Comparison of ENCODE assay signal across 2 cellular contexts in the genomic region with DNA sequence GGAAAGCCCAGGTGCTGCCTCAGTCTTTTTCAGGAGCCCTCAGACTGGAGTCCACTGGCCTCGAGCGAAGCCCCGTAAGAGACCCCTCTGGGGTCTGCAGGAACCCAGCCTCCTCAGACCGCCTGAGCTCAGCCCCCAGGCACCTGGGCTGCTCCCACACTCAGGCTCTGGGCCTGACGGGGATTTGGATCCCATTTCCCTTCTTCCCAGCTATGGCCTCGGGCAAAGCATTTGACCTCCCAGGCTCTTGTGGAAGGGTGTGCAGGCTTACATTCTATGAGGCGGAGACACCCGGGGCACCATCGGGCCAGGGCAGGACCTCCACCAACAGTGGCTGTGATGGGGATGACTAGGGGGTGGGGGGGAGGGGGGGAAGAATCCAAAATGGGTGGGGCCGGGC.
TF ChIP-seq lines count a peak whose summit lies in the region.

No MANE protein-coding gene starts in this region.

TF ChIP-seq in liver, 16 proteins besides CTCF, POLR2A, EP300 and RAD21:
- TF ChIP-seq FOXA2 (IDR thresholded peaks at IDR 0.05) = no peak
- TF ChIP-seq, protein P1, sequence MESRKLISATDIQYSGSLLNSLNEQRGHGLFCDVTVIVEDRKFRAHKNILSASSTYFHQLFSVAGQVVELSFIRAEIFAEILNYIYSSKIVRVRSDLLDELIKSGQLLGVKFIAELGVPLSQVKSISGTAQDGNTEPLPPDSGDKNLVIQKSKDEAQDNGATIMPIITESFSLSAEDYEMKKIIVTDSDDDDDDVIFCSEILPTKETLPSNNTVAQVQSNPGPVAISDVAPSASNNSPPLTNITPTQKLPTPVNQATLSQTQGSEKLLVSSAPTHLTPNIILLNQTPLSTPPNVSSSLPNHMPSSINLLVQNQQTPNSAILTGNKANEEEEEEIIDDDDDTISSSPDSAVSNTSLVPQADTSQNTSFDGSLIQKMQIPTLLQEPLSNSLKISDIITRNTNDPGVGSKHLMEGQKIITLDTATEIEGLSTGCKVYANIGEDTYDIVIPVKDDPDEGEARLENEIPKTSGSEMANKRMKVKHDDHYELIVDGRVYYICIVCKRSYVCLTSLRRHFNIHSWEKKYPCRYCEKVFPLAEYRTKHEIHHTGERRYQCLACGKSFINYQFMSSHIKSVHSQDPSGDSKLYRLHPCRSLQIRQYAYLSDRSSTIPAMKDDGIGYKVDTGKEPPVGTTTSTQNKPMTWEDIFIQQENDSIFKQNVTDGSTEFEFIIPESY (IDR thresholded peaks at IDR 0.05) = no peak
- no peak for TF ChIP-seq YY1 (IDR thresholded peaks at IDR 0.05)
- no peak for TF ChIP-seq JUND (IDR thresholded peaks at IDR 0.05)
- no peak for TF ChIP-seq HNF4G (IDR thresholded peaks at IDR 0.05)
- TF ChIP-seq SP1 (IDR thresholded peaks at IDR 0.05) = no peak
- no peak for TF ChIP-seq GABPA (IDR thresholded peaks at IDR 0.05 in 1 of 2, conservative IDR thresholded peaks at IDR 0.05 in 1 of 2)
- no peak for TF ChIP-seq EGR1 (IDR thresholded peaks at IDR 0.05; ENCODE audit: low read depth in 2 of 2)
- TF ChIP-seq TAF1 (conservative IDR thresholded peaks at IDR 0.05) = no peak
- TF ChIP-seq NR2F2 (IDR thresholded peaks at IDR 0.05) = no peak
- TF ChIP-seq RXRA (IDR thresholded peaks at IDR 0.05) = no peak
- no peak for TF ChIP-seq MAX (IDR thresholded peaks at IDR 0.05)
- no peak for TF ChIP-seq FOXA1 (IDR thresholded peaks at IDR 0.05)
- TF ChIP-seq, protein P2, sequence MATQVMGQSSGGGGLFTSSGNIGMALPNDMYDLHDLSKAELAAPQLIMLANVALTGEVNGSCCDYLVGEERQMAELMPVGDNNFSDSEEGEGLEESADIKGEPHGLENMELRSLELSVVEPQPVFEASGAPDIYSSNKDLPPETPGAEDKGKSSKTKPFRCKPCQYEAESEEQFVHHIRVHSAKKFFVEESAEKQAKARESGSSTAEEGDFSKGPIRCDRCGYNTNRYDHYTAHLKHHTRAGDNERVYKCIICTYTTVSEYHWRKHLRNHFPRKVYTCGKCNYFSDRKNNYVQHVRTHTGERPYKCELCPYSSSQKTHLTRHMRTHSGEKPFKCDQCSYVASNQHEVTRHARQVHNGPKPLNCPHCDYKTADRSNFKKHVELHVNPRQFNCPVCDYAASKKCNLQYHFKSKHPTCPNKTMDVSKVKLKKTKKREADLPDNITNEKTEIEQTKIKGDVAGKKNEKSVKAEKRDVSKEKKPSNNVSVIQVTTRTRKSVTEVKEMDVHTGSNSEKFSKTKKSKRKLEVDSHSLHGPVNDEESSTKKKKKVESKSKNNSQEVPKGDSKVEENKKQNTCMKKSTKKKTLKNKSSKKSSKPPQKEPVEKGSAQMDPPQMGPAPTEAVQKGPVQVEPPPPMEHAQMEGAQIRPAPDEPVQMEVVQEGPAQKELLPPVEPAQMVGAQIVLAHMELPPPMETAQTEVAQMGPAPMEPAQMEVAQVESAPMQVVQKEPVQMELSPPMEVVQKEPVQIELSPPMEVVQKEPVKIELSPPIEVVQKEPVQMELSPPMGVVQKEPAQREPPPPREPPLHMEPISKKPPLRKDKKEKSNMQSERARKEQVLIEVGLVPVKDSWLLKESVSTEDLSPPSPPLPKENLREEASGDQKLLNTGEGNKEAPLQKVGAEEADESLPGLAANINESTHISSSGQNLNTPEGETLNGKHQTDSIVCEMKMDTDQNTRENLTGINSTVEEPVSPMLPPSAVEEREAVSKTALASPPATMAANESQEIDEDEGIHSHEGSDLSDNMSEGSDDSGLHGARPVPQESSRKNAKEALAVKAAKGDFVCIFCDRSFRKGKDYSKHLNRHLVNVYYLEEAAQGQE (IDR thresholded peaks at IDR 0.05) = no peak
- TF ChIP-seq HNF4A (conservative IDR thresholded peaks at IDR 0.05) = no peak

TF ChIP-seq in HepG2, 621 proteins besides CTCF, POLR2A, EP300 and RAD21:
- TF ChIP-seq ZNF207 (IDR thresholded peaks at IDR 0.05; ENCODE audit: borderline replicate concordance) (no peak), SIN3B (IDR thresholded peaks at IDR 0.05; ENCODE audit: low read length) (no peak), HNRNPH1 (optimal IDR thresholded peaks at IDR 0.05; ENCODE audit: low read depth, low read length) (no peak), ZBTB7B (CRISPR knock-in tag; IDR thresholded peaks at IDR 0.05) (no peak), SNRNP70 (IDR thresholded peaks at IDR 0.05; ENCODE audit: low read depth, low read length) (no peak), SMYD3 (CRISPR knock-in tag; IDR thresholded peaks at IDR 0.05) (no peak), HMGA1 (CRISPR knock-in tag; conservative IDR thresholded peaks at IDR 0.05) (no peak), ZNF83 (CRISPR knock-in tag; IDR thresholded peaks at IDR 0.05; ENCODE audit: borderline replicate concordance) (no peak), ZBTB43 (CRISPR knock-in tag; conservative IDR thresholded peaks at IDR 0.05) (no peak), ZSCAN31 (CRISPR knock-in tag; IDR thresholded peaks at IDR 0.05; ENCODE audit: low read depth) (no peak), ZFP37 (CRISPR knock-in tag; IDR thresholded peaks at IDR 0.05; ENCODE audit: borderline replicate concordance) (no peak), ZNF646 (CRISPR knock-in tag; IDR thresholded peaks at IDR 0.05) (no peak), ATF6 (CRISPR knock-in tag; conservative IDR thresholded peaks at IDR 0.05) (no peak), ZNF18 (CRISPR knock-in tag; IDR thresholded peaks at IDR 0.05; ENCODE audit: insufficient replicate concordance) (no peak), KLF12 (CRISPR knock-in tag; IDR thresholded peaks at IDR 0.05; ENCODE audit: borderline replicate concordance) (no peak), NCOA1 (CRISPR knock-in tag; IDR thresholded peaks at IDR 0.05) (no peak), ZNF264 (CRISPR knock-in tag; IDR thresholded peaks at IDR 0.05) (no peak), NFKBIZ (CRISPR knock-in tag; IDR thresholded peaks at IDR 0.05) (no peak)
